1 cellular context compared by ENCODE assay signal in the genomic region with DNA sequence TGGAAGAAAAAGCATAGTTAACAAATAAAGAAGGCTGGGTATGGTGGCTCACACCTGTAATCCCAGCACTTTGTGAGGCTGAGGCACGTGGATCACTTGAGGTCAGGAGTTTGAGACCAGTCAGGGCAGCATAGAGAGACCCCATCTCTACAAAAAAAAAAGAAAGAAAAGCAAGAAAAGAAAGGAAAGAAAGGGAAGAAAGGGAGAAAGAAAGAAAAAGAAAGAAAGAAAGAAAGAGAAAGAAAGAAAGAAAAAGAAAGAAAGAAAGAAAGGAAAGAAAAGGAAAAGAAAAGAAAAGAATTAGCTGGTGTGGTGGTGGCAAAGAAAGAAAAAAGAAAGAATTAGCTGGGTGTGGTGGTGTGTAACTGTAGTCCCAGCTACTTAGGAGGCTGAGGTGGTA.
TF ChIP-seq lines count a peak whose summit lies in the region.

No MANE protein-coding gene starts in this region.

TF ChIP-seq in K562, 482 proteins besides CTCF, POLR2A, EP300 and RAD21 (continues in another document):
- TF ChIP-seq, protein P1, sequence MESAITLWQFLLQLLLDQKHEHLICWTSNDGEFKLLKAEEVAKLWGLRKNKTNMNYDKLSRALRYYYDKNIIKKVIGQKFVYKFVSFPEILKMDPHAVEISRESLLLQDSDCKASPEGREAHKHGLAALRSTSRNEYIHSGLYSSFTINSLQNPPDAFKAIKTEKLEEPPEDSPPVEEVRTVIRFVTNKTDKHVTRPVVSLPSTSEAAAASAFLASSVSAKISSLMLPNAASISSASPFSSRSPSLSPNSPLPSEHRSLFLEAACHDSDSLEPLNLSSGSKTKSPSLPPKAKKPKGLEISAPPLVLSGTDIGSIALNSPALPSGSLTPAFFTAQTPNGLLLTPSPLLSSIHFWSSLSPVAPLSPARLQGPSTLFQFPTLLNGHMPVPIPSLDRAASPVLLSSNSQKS (CRISPR knock-in tag; IDR thresholded peaks at IDR 0.05) = no peak
- no peak for TF ChIP-seq OTX1 (CRISPR knock-in tag; IDR thresholded peaks at IDR 0.05)
- TF ChIP-seq, protein P2, sequence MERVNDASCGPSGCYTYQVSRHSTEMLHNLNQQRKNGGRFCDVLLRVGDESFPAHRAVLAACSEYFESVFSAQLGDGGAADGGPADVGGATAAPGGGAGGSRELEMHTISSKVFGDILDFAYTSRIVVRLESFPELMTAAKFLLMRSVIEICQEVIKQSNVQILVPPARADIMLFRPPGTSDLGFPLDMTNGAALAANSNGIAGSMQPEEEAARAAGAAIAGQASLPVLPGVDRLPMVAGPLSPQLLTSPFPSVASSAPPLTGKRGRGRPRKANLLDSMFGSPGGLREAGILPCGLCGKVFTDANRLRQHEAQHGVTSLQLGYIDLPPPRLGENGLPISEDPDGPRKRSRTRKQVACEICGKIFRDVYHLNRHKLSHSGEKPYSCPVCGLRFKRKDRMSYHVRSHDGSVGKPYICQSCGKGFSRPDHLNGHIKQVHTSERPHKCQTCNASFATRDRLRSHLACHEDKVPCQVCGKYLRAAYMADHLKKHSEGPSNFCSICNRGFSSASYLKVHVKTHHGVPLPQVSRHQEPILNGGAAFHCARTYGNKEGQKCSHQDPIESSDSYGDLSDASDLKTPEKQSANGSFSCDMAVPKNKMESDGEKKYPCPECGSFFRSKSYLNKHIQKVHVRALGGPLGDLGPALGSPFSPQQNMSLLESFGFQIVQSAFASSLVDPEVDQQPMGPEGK (CRISPR knock-in tag; IDR thresholded peaks at IDR 0.05; ENCODE audit: borderline replicate concordance) = no peak
- peak; percentile 68 for TF ChIP-seq BCOR (IDR thresholded peaks at IDR 0.05)
- no peak for TF ChIP-seq ZNF41 (CRISPR knock-in tag; conservative IDR thresholded peaks at IDR 0.05)
- TF ChIP-seq NFE2 (IDR thresholded peaks at IDR 0.05; ENCODE audit: low read depth) = no peak
- no peak for TF ChIP-seq ZNF644 (tag; IDR thresholded peaks at IDR 0.05; ENCODE audit: low read depth)
- TF ChIP-seq ZNF3 (CRISPR knock-in tag; IDR thresholded peaks at IDR 0.05) = no peak
- peak; percentile 45; the same call in 1 of the 2 replicates for TF ChIP-seq MIER1 (IDR thresholded peaks at IDR 0.05; ENCODE audit: low read depth)
- peak; percentile 32; the same call in 1 of the 2 replicates for TF ChIP-seq MTA2 (IDR thresholded peaks at IDR 0.05; ENCODE audit: low read depth)
- TF ChIP-seq RBM39 (optimal IDR thresholded peaks at IDR 0.05; ENCODE audit: low read depth, low read length) = no peak
- TF ChIP-seq, protein P3, sequence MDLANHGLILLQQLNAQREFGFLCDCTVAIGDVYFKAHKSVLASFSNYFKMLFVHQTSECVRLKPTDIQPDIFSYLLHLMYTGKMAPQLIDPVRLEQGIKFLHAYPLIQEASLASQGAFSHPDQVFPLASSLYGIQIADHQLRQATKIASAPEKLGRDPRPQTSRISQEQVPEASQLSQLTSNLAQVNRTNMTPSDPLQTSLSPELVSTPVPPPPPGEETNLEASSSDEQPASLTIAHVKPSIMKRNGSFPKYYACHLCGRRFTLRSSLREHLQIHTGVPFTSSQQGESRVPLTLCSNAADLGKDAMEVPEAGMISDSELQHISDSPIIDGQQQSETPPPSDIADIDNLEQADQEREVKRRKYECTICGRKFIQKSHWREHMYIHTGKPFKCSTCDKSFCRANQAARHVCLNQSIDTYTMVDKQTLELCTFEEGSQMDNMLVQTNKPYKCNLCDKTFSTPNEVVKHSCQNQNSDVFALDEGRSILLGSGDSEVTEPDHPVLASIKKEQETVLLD (IDR thresholded peaks at IDR 0.05) = no peak
- TF ChIP-seq ARHGAP35 (IDR thresholded peaks at IDR 0.05; ENCODE audit: partially characterized antibody) = peak; percentile 6
- TF ChIP-seq RCOR1 (IDR thresholded peaks at IDR 0.05; ENCODE audit: borderline replicate concordance in 1 of 2, low read depth in 2 of 2, low read length in 2 of 2) = no peak
- no peak for TF ChIP-seq KDM1A (IDR thresholded peaks at IDR 0.05)
- TF ChIP-seq ZNF717 (CRISPR knock-in tag; IDR thresholded peaks at IDR 0.05) = no peak
- no peak for TF ChIP-seq ZNF764 (CRISPR knock-in tag; IDR thresholded peaks at IDR 0.05; ENCODE audit: low read depth)
- TF ChIP-seq GTF2F1 (IDR thresholded peaks at IDR 0.05; ENCODE audit: low read depth, low read length) = no peak
- TF ChIP-seq, protein P4, sequence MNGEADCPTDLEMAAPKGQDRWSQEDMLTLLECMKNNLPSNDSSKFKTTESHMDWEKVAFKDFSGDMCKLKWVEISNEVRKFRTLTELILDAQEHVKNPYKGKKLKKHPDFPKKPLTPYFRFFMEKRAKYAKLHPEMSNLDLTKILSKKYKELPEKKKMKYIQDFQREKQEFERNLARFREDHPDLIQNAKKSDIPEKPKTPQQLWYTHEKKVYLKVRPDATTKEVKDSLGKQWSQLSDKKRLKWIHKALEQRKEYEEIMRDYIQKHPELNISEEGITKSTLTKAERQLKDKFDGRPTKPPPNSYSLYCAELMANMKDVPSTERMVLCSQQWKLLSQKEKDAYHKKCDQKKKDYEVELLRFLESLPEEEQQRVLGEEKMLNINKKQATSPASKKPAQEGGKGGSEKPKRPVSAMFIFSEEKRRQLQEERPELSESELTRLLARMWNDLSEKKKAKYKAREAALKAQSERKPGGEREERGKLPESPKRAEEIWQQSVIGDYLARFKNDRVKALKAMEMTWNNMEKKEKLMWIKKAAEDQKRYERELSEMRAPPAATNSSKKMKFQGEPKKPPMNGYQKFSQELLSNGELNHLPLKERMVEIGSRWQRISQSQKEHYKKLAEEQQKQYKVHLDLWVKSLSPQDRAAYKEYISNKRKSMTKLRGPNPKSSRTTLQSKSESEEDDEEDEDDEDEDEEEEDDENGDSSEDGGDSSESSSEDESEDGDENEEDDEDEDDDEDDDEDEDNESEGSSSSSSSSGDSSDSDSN (IDR thresholded peaks at IDR 0.05; ENCODE audit: borderline replicate concordance in 1 of 2, low read depth in 2 of 2, low read length in 2 of 2) = no peak
- no peak for TF ChIP-seq SRF (CRISPR knock-in tag; IDR thresholded peaks at IDR 0.05)
- no peak for TF ChIP-seq NFRKB (IDR thresholded peaks at IDR 0.05; ENCODE audit: low read depth)
- TF ChIP-seq, protein P5, sequence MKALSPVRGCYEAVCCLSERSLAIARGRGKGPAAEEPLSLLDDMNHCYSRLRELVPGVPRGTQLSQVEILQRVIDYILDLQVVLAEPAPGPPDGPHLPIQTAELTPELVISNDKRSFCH (CRISPR knock-in tag; IDR thresholded peaks at IDR 0.05) = no peak
- TF ChIP-seq, protein P5 (tag; IDR thresholded peaks at IDR 0.05) = no peak
- TF ChIP-seq, protein P6, sequence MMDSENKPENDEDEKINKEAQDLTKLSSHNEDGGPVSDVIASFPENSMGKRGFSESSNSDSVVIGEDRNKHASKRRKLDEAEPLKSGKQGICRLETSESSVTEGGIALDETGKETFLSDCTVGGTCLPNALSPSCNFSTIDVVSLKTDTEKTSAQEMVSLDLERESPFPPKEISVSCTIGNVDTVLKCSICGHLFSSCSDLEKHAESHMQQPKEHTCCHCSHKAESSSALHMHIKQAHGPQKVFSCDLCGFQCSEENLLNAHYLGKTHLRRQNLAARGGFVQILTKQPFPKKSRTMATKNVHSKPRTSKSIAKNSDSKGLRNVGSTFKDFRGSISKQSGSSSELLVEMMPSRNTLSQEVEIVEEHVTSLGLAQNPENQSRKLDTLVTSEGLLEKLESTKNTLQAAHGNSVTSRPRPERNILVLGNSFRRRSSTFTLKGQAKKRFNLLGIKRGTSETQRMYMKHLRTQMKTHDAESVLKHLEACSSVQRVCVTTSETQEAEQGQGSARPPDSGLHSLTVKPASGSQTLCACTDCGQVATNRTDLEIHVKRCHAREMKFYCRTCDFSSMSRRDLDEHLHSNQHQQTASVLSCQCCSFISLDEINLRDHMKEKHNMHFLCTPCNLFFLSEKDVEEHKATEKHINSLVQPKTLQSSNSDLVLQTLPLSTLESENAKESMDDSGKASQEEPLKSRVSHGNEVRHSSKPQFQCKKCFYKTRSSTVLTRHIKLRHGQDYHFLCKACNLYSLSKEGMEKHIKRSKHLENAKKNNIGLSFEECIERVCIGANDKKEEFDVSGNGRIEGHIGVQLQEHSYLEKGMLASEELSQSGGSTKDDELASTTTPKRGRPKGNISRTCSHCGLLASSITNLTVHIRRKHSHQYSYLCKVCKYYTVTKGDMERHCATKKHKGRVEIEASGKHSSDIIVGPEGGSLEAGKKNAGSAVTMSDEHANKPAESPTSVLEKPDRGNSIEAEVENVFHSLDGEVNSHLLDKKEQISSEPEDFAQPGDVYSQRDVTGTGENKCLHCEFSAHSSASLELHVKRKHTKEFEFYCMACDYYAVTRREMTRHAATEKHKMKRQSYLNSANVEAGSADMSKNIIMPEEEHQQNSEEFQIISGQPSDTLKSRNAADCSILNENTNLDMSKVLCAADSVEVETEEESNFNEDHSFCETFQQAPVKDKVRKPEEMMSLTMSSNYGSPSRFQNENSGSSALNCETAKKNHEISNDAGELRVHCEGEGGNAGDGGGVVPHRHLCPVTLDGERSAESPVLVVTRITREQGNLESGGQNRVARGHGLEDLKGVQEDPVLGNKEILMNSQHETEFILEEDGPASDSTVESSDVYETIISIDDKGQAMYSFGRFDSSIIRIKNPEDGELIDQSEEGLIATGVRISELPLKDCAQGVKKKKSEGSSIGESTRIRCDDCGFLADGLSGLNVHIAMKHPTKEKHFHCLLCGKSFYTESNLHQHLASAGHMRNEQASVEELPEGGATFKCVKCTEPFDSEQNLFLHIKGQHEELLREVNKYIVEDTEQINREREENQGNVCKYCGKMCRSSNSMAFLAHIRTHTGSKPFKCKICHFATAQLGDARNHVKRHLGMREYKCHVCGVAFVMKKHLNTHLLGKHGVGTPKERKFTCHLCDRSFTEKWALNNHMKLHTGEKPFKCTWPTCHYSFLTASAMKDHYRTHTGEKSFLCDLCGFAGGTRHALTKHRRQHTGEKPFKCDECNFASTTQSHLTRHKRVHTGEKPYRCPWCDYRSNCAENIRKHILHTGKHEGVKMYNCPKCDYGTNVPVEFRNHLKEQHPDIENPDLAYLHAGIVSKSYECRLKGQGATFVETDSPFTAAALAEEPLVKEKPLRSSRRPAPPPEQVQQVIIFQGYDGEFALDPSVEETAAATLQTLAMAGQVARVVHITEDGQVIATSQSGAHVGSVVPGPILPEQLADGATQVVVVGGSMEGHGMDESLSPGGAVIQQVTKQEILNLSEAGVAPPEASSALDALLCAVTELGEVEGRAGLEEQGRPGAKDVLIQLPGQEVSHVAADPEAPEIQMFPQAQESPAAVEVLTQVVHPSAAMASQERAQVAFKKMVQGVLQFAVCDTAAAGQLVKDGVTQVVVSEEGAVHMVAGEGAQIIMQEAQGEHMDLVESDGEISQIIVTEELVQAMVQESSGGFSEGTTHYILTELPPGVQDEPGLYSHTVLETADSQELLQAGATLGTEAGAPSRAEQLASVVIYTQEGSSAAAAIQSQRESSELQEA (IDR thresholded peaks at IDR 0.05; ENCODE audit: low read depth) = no peak
- TF ChIP-seq, protein P7, sequence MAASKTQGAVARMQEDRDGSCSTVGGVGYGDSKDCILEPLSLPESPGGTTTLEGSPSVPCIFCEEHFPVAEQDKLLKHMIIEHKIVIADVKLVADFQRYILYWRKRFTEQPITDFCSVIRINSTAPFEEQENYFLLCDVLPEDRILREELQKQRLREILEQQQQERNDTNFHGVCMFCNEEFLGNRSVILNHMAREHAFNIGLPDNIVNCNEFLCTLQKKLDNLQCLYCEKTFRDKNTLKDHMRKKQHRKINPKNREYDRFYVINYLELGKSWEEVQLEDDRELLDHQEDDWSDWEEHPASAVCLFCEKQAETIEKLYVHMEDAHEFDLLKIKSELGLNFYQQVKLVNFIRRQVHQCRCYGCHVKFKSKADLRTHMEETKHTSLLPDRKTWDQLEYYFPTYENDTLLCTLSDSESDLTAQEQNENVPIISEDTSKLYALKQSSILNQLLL (CRISPR knock-in tag; IDR thresholded peaks at IDR 0.05; ENCODE audit: borderline replicate concordance) = no peak
- TF ChIP-seq MBD2 (IDR thresholded peaks at IDR 0.05; ENCODE audit: borderline replicate concordance, low read depth) = no peak
- TF ChIP-seq SOX6 (IDR thresholded peaks at IDR 0.05) = no peak
- no peak for TF ChIP-seq HCFC1 (IDR thresholded peaks at IDR 0.05; ENCODE audit: low read depth, low read length)
- TF ChIP-seq, protein P8, sequence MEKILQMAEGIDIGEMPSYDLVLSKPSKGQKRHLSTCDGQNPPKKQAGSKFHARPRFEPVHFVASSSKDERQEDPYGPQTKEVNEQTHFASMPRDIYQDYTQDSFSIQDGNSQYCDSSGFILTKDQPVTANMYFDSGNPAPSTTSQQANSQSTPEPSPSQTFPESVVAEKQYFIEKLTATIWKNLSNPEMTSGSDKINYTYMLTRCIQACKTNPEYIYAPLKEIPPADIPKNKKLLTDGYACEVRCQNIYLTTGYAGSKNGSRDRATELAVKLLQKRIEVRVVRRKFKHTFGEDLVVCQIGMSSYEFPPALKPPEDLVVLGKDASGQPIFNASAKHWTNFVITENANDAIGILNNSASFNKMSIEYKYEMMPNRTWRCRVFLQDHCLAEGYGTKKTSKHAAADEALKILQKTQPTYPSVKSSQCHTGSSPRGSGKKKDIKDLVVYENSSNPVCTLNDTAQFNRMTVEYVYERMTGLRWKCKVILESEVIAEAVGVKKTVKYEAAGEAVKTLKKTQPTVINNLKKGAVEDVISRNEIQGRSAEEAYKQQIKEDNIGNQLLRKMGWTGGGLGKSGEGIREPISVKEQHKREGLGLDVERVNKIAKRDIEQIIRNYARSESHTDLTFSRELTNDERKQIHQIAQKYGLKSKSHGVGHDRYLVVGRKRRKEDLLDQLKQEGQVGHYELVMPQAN (IDR thresholded peaks at IDR 0.05; ENCODE audit: borderline replicate concordance) = no peak
- no peak for TF ChIP-seq HDGF (IDR thresholded peaks at IDR 0.05)
